In genomic region chr15:100241572-100242479, GRCh38 we compare ENCODE assay signal across 10 cellular contexts.
A peak's percentile ranks its signal among the peaks of the same experiment; 100 is the strongest.
DNase-seq lines count a peak whose midpoint lies in the region; ATAC-seq and TF ChIP-seq lines count a peak whose summit lies in the region.
"Had no signal": no experiment of that assay in that cellular context is flagged by ENCODE, and none has a peak within 500 bp of the region (broad histone marks: within the 10 kb centered on the region; RNA-seq: fewer than 3 reads in every experiment).

No MANE protein-coding gene starts in this region.

- H4K20me1 ChIP-seq in hepatocyte (ENCODE audit: insufficient read depth, poor library complexity, severe bottlenecking), result no peaks in the 10 kb centered on the region

- no peaks in the 10 kb centered on the region for H3K27me3 ChIP-seq in hepatocyte

- no peak for TF ChIP-seq CTCF in hepatocyte (IDR thresholded peaks at IDR 0.05; ENCODE audit: poor library complexity)

- ATAC-seq in activated T-helper 17 cell treated with anti-CD3 and anti-CD28 coated beads, Interleukin-2, amount 50 U/mL, for 72 hours (replicated peaks), result no peak
- ATAC-seq in HG03095 (IDR thresholded peaks at IDR 0.05; ENCODE audit: unreplicated experiment), result no peak

- no peaks in the 10 kb centered on the region for H3K4me1 ChIP-seq in hepatocyte (ENCODE audit: insufficient read depth)

- peak overlapping the region; percentile 16 for H3K27ac Mint-ChIP-seq in activated T-helper 17 cell treated with anti-CD3 and anti-CD28 coated beads, Interleukin-2, amount 50 U/mL, for 72 hours

- H3K4me3 Mint-ChIP-seq in activated T-helper 17 cell treated with anti-CD3 and anti-CD28 coated beads, Interleukin-2, amount 50 U/mL, for 72 hours, result no peak overlapping the region

- no peaks in the 10 kb centered on the region for H3K79me2 ChIP-seq in hepatocyte

- no peak overlapping the region for H3K4me2 ChIP-seq in hepatocyte

- H3K27me3 Mint-ChIP-seq in activated T-helper 17 cell treated with anti-CD3 and anti-CD28 coated beads, Interleukin-2, amount 50 U/mL, for 72 hours, result no peaks in the 10 kb centered on the region

- no peaks in the 10 kb centered on the region for H3K36me3 Mint-ChIP-seq in activated T-helper 17 cell treated with anti-CD3 and anti-CD28 coated beads, Interleukin-2, amount 50 U/mL, for 72 hours (ENCODE audit: low read depth)

- H3K4me1 Mint-ChIP-seq in activated T-helper 17 cell treated with anti-CD3 and anti-CD28 coated beads, Interleukin-2, amount 50 U/mL, for 72 hours, result no peaks in the 10 kb centered on the region

- no peak overlapping the region for H3K4me3 ChIP-seq in hepatocyte

- DNase-seq in NK-92 treated with Interleukin-12 subunit alpha and Interleukin-12 subunit beta, amount 100 ng/mL, for 24 hours (lab: John Stamatoyannopoulos, UW), result peak; percentile 53
- DNase-seq in NK-92 (lab: John Stamatoyannopoulos, UW; ENCODE audit: unreplicated experiment) (no peak), hepatocyte (ENCODE audit: low spot score) (peak; percentile 56), stromal cell of bone marrow (ENCODE audit: low read depth) (peak; percentile 84), cerebellar cortex (ENCODE audit: low spot score) (no peak)
- DNase-seq in stimulated activated CD4-positive, alpha-beta T cell treated with anti-CD3 and anti-CD28 coated beads, Interleukin-12 subunit alpha, Interleukin-12 subunit beta, amount 100 ng/mL, for 4 hours, result no peak
- DNase-seq: cerebellar nuclear complex had no signal

- no peaks in the 10 kb centered on the region for H3K9me3 Mint-ChIP-seq in activated T-helper 17 cell treated with anti-CD3 and anti-CD28 coated beads, Interleukin-2, amount 50 U/mL, for 72 hours

- no peak overlapping the region for H3K27ac ChIP-seq in hepatocyte
- H3K27ac ChIP-seq: VCaP had no signal

- no peaks in the 10 kb centered on the region for H3K36me3 ChIP-seq in hepatocyte (replicated peaks; ENCODE audit: insufficient read depth, low read depth)

- WGBS in hepatocyte (ENCODE audit: low lambda C conversion rate, missing lambda C conversion rate), result 86% methylated on average over 20 of the region's 20 CpGs

- no peak overlapping the region for H2AFZ ChIP-seq in hepatocyte

- H3K9me3 ChIP-seq in hepatocyte (ENCODE audit: low read depth), result no peaks in the 10 kb centered on the region

- no peaks in the 10 kb centered on the region for H3K9me2 ChIP-seq in hepatocyte (replicated peaks; ENCODE audit: insufficient read depth)

Comparison
In these comparisons a context has a peak if more than half of its experiments do, and no peak if none do; other contexts are left out.
1. DNase-seq: peak in NK-92 treated with Interleukin-12 subunit alpha and Interleukin-12 subunit beta, amount 100 ng/mL, for 24 hours (single experiment), hepatocyte (single experiment) and stromal cell of bone marrow (single experiment); none in NK-92 (single experiment), stimulated activated CD4-positive, alpha-beta T cell treated with anti-CD3 and anti-CD28 coated beads, Interleukin-12 subunit alpha, Interleukin-12 subunit beta, amount 100 ng/mL, for 4 hours (single experiment) and cerebellar cortex (single experiment).